Comparison of ENCODE assay signal across 21 cellular contexts in genomic region chr2:219417374-219417773, GRCh38. TPM values are rescaled to one million over a fixed set of nuclear protein-coding genes. Genes with fewer than 3 reads are reported as not detected.
DNase-seq lines count a peak whose midpoint lies in the region; ATAC-seq lines count a peak whose summit lies in the region.
"Had no signal": no experiment of that assay in that cellular context is flagged by ENCODE, and none has a peak within 500 bp of the region (broad histone marks: within the 10 kb centered on the region; RNA-seq: fewer than 3 reads in every experiment).

No MANE protein-coding gene starts in this region.

- intact Hi-C loops in left cardiac atrium (cut with DNase I): loop anchor here in 1 of 2 donors (10.0 kb wide), 1 partner anchor 227 kb away; no protein-coding TSS in a partner anchor
- intact Hi-C loops in naive thymus-derived CD4-positive, alpha-beta T cell (cut with micrococcal nuclease): no loop called here

- no peak overlapping the region for H3K27ac Mint-ChIP-seq in naive thymus-derived CD4-positive, alpha-beta T cell
- H3K27ac Mint-ChIP-seq: activated naive CD8-positive, alpha-beta T cell treated with anti-CD3 and anti-CD28 coated beads for 36 hours; CD4-positive, alpha-beta memory T cell had no signal

- H3K9me3 ChIP-seq in BLaER1 (peaks cover 2% of the 10 kb centered on the region; the same call in 1 of the 2 replicates), SJCRH30 (replicated peaks) (no peaks in the 10 kb centered on the region; the same call in 1 of the 2 replicates)
- no peaks in the 10 kb centered on the region for H3K9me3 ChIP-seq in naive thymus-derived CD4-positive, alpha-beta T cell (ENCODE audit: control insufficient read depth in 2 of 3, low read length in 3 of 3)

- H3K36me3 Mint-ChIP-seq in naive thymus-derived CD4-positive, alpha-beta T cell: peaks cover 0 to 5% (median 0%) of the 10 kb centered on the region in 5 donors

- CTCF ChIA-PET in naive thymus-derived CD4-positive, alpha-beta T cell (lab: Charles Lee): interaction anchor here (0.6 kb wide), 1 partner anchor 621 kb away, joined by 3 read pairs; no protein-coding TSS in a partner anchor

- H3K27ac ChIP-seq in BLaER1: no peak overlapping the region
- H3K27ac ChIP-seq in SJCRH30: peak overlapping the region; percentile 65
- H3K27ac ChIP-seq in rectal smooth muscle tissue (ENCODE audit: low read depth, low read length): peak overlapping the region; percentile 99
- no peak overlapping the region for H3K27ac ChIP-seq in naive thymus-derived CD4-positive, alpha-beta T cell (ENCODE audit: low read depth, low read length)
- H3K27ac ChIP-seq: HL-60, spleen had no signal

- no peak overlapping the region for H3K4me3 ChIP-seq in BLaER1
- H3K4me3 ChIP-seq in SJCRH30: peak overlapping the region; percentile 67
- no peak overlapping the region for H3K4me3 ChIP-seq in rectal smooth muscle tissue (ENCODE audit: low read length)
- H3K4me3 ChIP-seq in naive thymus-derived CD4-positive, alpha-beta T cell (ENCODE audit: low read length): no peak overlapping the region

- H3K36me3 ChIP-seq in BLaER1 (no peaks in the 10 kb centered on the region), SJCRH30 (peaks cover 12% of the 10 kb centered on the region), rectal smooth muscle tissue (ENCODE audit: control insufficient read depth, insufficient read depth, low read length) (peaks cover 20% of the 10 kb centered on the region)
- H3K36me3 ChIP-seq in naive thymus-derived CD4-positive, alpha-beta T cell (ENCODE audit: control insufficient read depth in 2 of 3, insufficient read depth in 3 of 3, low read length in 3 of 3): no peaks in the 10 kb centered on the region
- H3K36me3 ChIP-seq: spleen had no signal

- POLR2A ChIA-PET in naive thymus-derived CD4-positive, alpha-beta T cell (lab: Charles Lee): no interaction called here

- no peaks in the 10 kb centered on the region for H3K27me3 ChIP-seq in BLaER1
- H3K27me3 ChIP-seq in SJCRH30: no peaks in the 10 kb centered on the region
- H3K27me3 ChIP-seq in rectal smooth muscle tissue (ENCODE audit: control insufficient read depth, insufficient read depth, low read length): no peaks in the 10 kb centered on the region
- peaks cover 0 to 6% of the 10 kb centered on the region in 2 donors for H3K27me3 ChIP-seq in naive thymus-derived CD4-positive, alpha-beta T cell (ENCODE audit: control insufficient read depth in 2 of 2, insufficient read depth in 2 of 2, low read length in 2 of 2)

- no peak overlapping the region for H3K4me3 Mint-ChIP-seq in naive thymus-derived CD4-positive, alpha-beta T cell
- H3K4me3 Mint-ChIP-seq: activated naive CD8-positive, alpha-beta T cell treated with anti-CD3 and anti-CD28 coated beads for 36 hours; CD4-positive, alpha-beta memory T cell had no signal

- peaks cover 27 to 50% (median 41%) of the 10 kb centered on the region in 5 donors for H3K27me3 Mint-ChIP-seq in naive thymus-derived CD4-positive, alpha-beta T cell

- DNase-seq in SJCRH30: peak; percentile 68 to 73
- DNase-seq in left cardiac atrium: peak; percentile 71
- no peak for DNase-seq in naive thymus-derived CD4-positive, alpha-beta T cell
- DNase-seq in NCI-H2029 treated with DMSO at 0.1 percent for 48 hours (lab: John Stamatoyannopoulos, UW): no peak
- DNase-seq in T-helper 1 cell: no peak
- DNase-seq: activated CD4-positive, alpha-beta T cell treated with anti-CD3 and anti-CD28 coated beads, Interleukin-2, amount 50 U/mL, for 1 hour; activated naive CD8-positive, alpha-beta T cell treated with anti-CD3 and anti-CD28 coated beads for 36 hours; activated T-cell treated with anti-CD3 and anti-CD28 coated beads, Interleukin-2, amount 50 U/mL, for 48 hours; CD4-positive, alpha-beta memory T cell; DND-41; GOT3; NCI-H1092; NCI-H2171 treated with DMSO at 0.1 percent for 48 hours; NCI-H748 treated with DMSO at 0.1 percent for 48 hours; spleen; stimulated activated naive CD8-positive, alpha-beta T cell treated with anti-CD3 and anti-CD28 coated beads, Interleukin-15, Interleukin-2, amounts not matched to agents 100 U/mL and 50 U/mL, for 24 hours had no signal

- no peaks in the 10 kb centered on the region for H4K20me1 ChIP-seq in BLaER1

- H3K9me3 Mint-ChIP-seq in naive thymus-derived CD4-positive, alpha-beta T cell: peaks cover 0 to 9% (median 1%) of the 10 kb centered on the region in 11 donors

- ATAC-seq in left cardiac atrium: peak; percentile 57 to 59
- ATAC-seq in HG02588 (IDR thresholded peaks at IDR 0.05; ENCODE audit: unreplicated experiment): no peak
- ATAC-seq in naive thymus-derived CD4-positive, alpha-beta T cell: no peak
- ATAC-seq: stimulated activated naive CD8-positive, alpha-beta T cell treated with anti-CD3 and anti-CD28 coated beads, Interleukin-15, Interleukin-2, amounts not matched to agents 100 U/mL and 50 U/mL, for 24 hours had no signal

- peaks cover 0 to 5% (median 0%) of the 10 kb centered on the region in 7 donors for H3K4me1 Mint-ChIP-seq in naive thymus-derived CD4-positive, alpha-beta T cell
- H3K4me1 Mint-ChIP-seq: activated naive CD8-positive, alpha-beta T cell treated with anti-CD3 and anti-CD28 coated beads for 36 hours had no signal

- peak overlapping the region; percentile 55 for H3K4me2 ChIP-seq in BLaER1

- H3K9ac ChIP-seq in BLaER1: no peak overlapping the region
- H3K9ac ChIP-seq in rectal smooth muscle tissue (ENCODE audit: low read length): peak overlapping the region; percentile 64

- peaks cover 29% of the 10 kb centered on the region for H3K4me1 ChIP-seq in BLaER1
- H3K4me1 ChIP-seq in SJCRH30: peaks cover 17% of the 10 kb centered on the region
- H3K4me1 ChIP-seq in rectal smooth muscle tissue (ENCODE audit: control insufficient read depth, insufficient read depth, low read length): peaks cover 27% of the 10 kb centered on the region
- H3K4me1 ChIP-seq in naive thymus-derived CD4-positive, alpha-beta T cell (ENCODE audit: control insufficient read depth in 2 of 2, insufficient read depth in 2 of 2, low read length in 2 of 2): no peaks in the 10 kb centered on the region

RNA-seq across cellular contexts. Expression of gene DES, which starts 0.8 kb away (rescaled TPM):
- 331 and 376 TPM in 2 replicates for total RNA-seq in SJCRH30 (2014; rRNA removed; shearing (Covaris generic))
- 1,000 to 10,000 TPM; 5,895 to 7,519 TPM for total RNA-seq in left cardiac atrium
- total RNA-seq in naive thymus-derived CD4-positive, alpha-beta T cell: 1 to 10 TPM in 1 of 5 experiments, not detected in 4; 1.5 TPM
- polyA plus RNA-seq in naive thymus-derived CD4-positive, alpha-beta T cell: not detected
- total RNA-seq: CD4-positive, alpha-beta memory T cell; osteocyte had no signal
- polyA plus RNA-seq: CD4-positive, alpha-beta memory T cell had no signal

RNA-seq across cellular contexts. Expression of gene SPEG, which starts 17.3 kb away (rescaled TPM):
- 21.3 and 26.2 TPM in 2 replicates for total RNA-seq in SJCRH30 (2014; rRNA removed; shearing (Covaris generic))
- total RNA-seq in left cardiac atrium: 10 to 100 TPM; 94.6 to 94.9 TPM
- total RNA-seq in naive thymus-derived CD4-positive, alpha-beta T cell: 10 to 100 TPM in 4 of 5 experiments, under 1 TPM in 1; 0.41 to 23.2 (median 15.0) TPM
- under 1 TPM; 0.26 to 0.76 TPM for polyA plus RNA-seq in naive thymus-derived CD4-positive, alpha-beta T cell

RNA-seq across cellular contexts. Expression of gene DNPEP, which starts 29.7 kb away (rescaled TPM):
- total RNA-seq in SJCRH30 (2014; rRNA removed; shearing (Covaris generic)): 29.5 and 33.1 TPM in 2 replicates
- total RNA-seq in left cardiac atrium: 10 to 100 TPM; 52.6 to 70.5 TPM
- 100 to 1,000 TPM in 1 of 5 experiments, 10 to 100 TPM in 4; 72.3 to 115 (median 73.9) TPM for total RNA-seq in naive thymus-derived CD4-positive, alpha-beta T cell
- polyA plus RNA-seq in naive thymus-derived CD4-positive, alpha-beta T cell: 10 to 100 TPM; 57.5 to 61.2 TPM

Comparison
In these comparisons a context has a peak if more than half of its experiments do, and no peak if none do; other contexts are left out.
1. H3K27ac ChIP-seq: peak in SJCRH30 (single experiment) and rectal smooth muscle tissue (single experiment); none in BLaER1 (single experiment) and naive thymus-derived CD4-positive, alpha-beta T cell (single experiment).
2. DNase-seq: peak in SJCRH30 (2 of 2) and left cardiac atrium (single experiment); none in naive thymus-derived CD4-positive, alpha-beta T cell (0 of 9), NCI-H2029 treated with DMSO at 0.1 percent for 48 hours (single experiment) and T-helper 1 cell (0 of 5).
3. ATAC-seq: peak in left cardiac atrium (2 of 2); none in HG02588 (single experiment) and naive thymus-derived CD4-positive, alpha-beta T cell (single experiment).
4. RNA of gene DES, which starts 0.8 kb away (total RNA-seq): 5,895 to 7,519 TPM in left cardiac atrium and 331 to 376 TPM in SJCRH30; 1.5 TPM in naive thymus-derived CD4-positive, alpha-beta T cell; every median in the first group is over 100 times any median in the second.